Comparison of ENCODE assay signal across 23 cellular contexts in the genomic region with DNA sequence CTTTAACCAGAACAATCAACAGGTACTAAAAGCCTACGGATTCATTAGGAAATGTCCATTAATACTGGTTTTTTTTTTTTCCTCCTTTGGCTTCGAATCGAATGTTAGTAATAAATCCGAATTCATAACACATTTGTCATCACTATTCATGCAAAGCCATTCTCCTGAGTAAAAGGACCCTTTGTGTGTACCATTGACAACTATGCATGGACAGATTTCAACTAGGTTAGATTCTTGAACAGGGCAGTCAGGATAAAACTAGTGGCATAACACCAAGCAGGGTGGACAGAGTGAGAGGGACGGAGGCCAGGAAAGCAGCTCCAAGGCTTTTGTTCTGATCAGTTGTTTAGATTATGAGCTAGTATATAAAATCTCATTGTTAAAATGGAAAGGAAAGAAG.
DNase-seq lines count a peak whose midpoint lies in the region; TF ChIP-seq lines count a peak whose summit lies in the region.
"Had no signal": no experiment of that assay in that cellular context is flagged by ENCODE, and none has a peak within 500 bp of the region (broad histone marks: within the 10 kb centered on the region; RNA-seq: fewer than 3 reads in every experiment).

No MANE protein-coding gene starts in this region.

- H3K36me3 ChIP-seq in mammary epithelial cell (ENCODE audit: insufficient read depth, low read length) (no peaks in the 10 kb centered on the region), ascending aorta (no peaks in the 10 kb centered on the region)
- H3K36me3 ChIP-seq: BLaER1 had no signal

- no peaks in the 10 kb centered on the region for H3K9me3 ChIP-seq in mammary epithelial cell (replicated peaks; ENCODE audit: insufficient read depth, low read length)
- H3K9me3 ChIP-seq in ascending aorta: no peaks in the 10 kb centered on the region
- H3K9me3 ChIP-seq: BLaER1 had no signal

- dilution Hi-C loops in mammary epithelial cell (cut with HindIII; ENCODE audit: low sequenced_read_pairs): no loop called here

- H3K4me1 ChIP-seq in mammary epithelial cell (ENCODE audit: insufficient read depth, low read length) (peaks cover 24% of the 10 kb centered on the region), ascending aorta (no peaks in the 10 kb centered on the region)
- H3K4me1 ChIP-seq: BLaER1 had no signal

- H3K27me3 Mint-ChIP-seq in MCF 10A (ENCODE audit: insufficient read depth, unreplicated experiment): no peaks in the 10 kb centered on the region
- H3K27me3 Mint-ChIP-seq: CD4-positive, alpha-beta T cell had no signal

- TF ChIP-seq CTCF in mammary epithelial cell (conservative IDR thresholded peaks at IDR 0.05 in 1 of 2, IDR thresholded peaks at IDR 0.05 in 1 of 2; ENCODE audit: extremely low read depth in 1 of 2, insufficient read depth in 1 of 2, low read depth in 1 of 2, low read length in 2 of 2): no peak
- TF ChIP-seq CTCF in MCF 10A (IDR thresholded peaks at IDR 0.05; ENCODE audit: unreplicated experiment): no peak
- TF ChIP-seq CTCF in ascending aorta (IDR thresholded peaks at IDR 0.05): no peak

- CTCF ChIA-PET in mammary epithelial cell (lab: Charles Lee; ENCODE audit: low non-redundant PET): no interaction called here
- CTCF ChIA-PET in MCF 10A (lab: Yijun Ruan, JAX): interaction anchor here (0.6 to 1.1 kb wide), 4 partner anchors 16 to 411 kb away, joined by 3 to 4 read pairs (median 3); no protein-coding TSS in a partner anchor

- no peak overlapping the region for H3K27ac Mint-ChIP-seq in MCF 10A (ENCODE audit: low read depth, unreplicated experiment)
- H3K27ac Mint-ChIP-seq: CD4-positive, alpha-beta T cell had no signal

- H4K20me1 ChIP-seq in mammary epithelial cell (ENCODE audit: insufficient read depth, low read length): no peaks in the 10 kb centered on the region
- H4K20me1 ChIP-seq: BLaER1 had no signal

- H3K27ac ChIP-seq in mammary epithelial cell (ENCODE audit: insufficient read depth, low read depth, low read length) (peak overlapping the region; percentile 62), ascending aorta (no peak overlapping the region)
- H3K27ac ChIP-seq: 22Rv1, BLaER1 had no signal

- H3K9me3 Mint-ChIP-seq in MCF 10A (ENCODE audit: unreplicated experiment): no peaks in the 10 kb centered on the region
- H3K9me3 Mint-ChIP-seq: CD4-positive, alpha-beta T cell had no signal

- 1% methylated on average over 5 of the region's 5 CpGs for WGBS in mammary epithelial cell (ENCODE audit: low coverage, missing lambda C conversion rate)

- H3K4me2 ChIP-seq in mammary epithelial cell (ENCODE audit: insufficient read depth, low read depth, low read length): peak overlapping the region; percentile 79
- H3K4me2 ChIP-seq: BLaER1 had no signal

- no peaks in the 10 kb centered on the region for H3K4me1 Mint-ChIP-seq in MCF 10A (ENCODE audit: insufficient read depth, unreplicated experiment)

- intact Hi-C loops in mammary epithelial cell (cut with micrococcal nuclease): no loop called here
- intact Hi-C loops in MCF 10A (cut with micrococcal nuclease): no loop called here
- intact Hi-C loops in ascending aorta (cut with DNase I): no loop called here

- POLR2A ChIA-PET in MCF 10A (lab: Yijun Ruan, JAX): interaction anchor here (0.6 kb wide), 1 partner anchor 325 kb away, joined by 4 read pairs; no protein-coding TSS in a partner anchor

- DNase-seq in mammary epithelial cell: peak; percentile 80
- no peak for DNase-seq in MCF 10A (ENCODE audit: unreplicated experiment)
- peak; percentile 34 for DNase-seq in SK-MEL-5 (ENCODE audit: low read depth, low spot score)
- DNase-seq in globus pallidus (ENCODE audit: low spot score): peak; percentile 4
- no peak for DNase-seq in NCI-H69 (lab: John Stamatoyannopoulos, UW)
- no peak for DNase-seq in activated CD4-positive, alpha-beta T cell treated with anti-CD3 and anti-CD28 coated beads, Interleukin-2, amount 50 U/mL, for 4 hours
- DNase-seq in ascending aorta (ENCODE audit: low spot score in 2 of 2): no peak
- DNase-seq in activated CD4-positive, alpha-beta T cell treated with anti-CD3 and anti-CD28 coated beads for 4 hours: no peak
- DNase-seq: ACHN; Calu3; CD4-positive, alpha-beta T cell; GF-D8; KBM-7; NCI-H1105; NCI-H146; NCI-H2029 treated with DMSO at 0.1 percent for 48 hours; NCI-H226; NCI-H510A treated with DMSO at 0.1 percent for 48 hours; NCI-H774; NK-92 treated with Interleukin-12 subunit alpha and Interleukin-12 subunit beta, amount 100 ng/mL, for 24 hours; Right ventricle myocardium superior had no signal

- no TSS peak for BruUV-seq in mammary epithelial cell (replicated peaks; lab: Mats Ljungman, UMichigan)
- BruUV-seq in MCF 10A (replicated peaks; lab: Mats Ljungman, UMichigan): no TSS peak

- no peak overlapping the region for H3K4me3 Mint-ChIP-seq in MCF 10A (ENCODE audit: unreplicated experiment)
- H3K4me3 Mint-ChIP-seq: CD4-positive, alpha-beta T cell had no signal

- H3K27me3 ChIP-seq in mammary epithelial cell (ENCODE audit: insufficient read depth, low read length): no peaks in the 10 kb centered on the region
- H3K27me3 ChIP-seq in ascending aorta: no peaks in the 10 kb centered on the region
- H3K27me3 ChIP-seq: BLaER1 had no signal

- H2AFZ ChIP-seq in mammary epithelial cell (ENCODE audit: low read depth, low read length): peak overlapping the region; percentile 80

- peak overlapping the region in 1 of 3 experiments; percentile 14 for H3K4me3 ChIP-seq in mammary epithelial cell (replicated peaks in 1 of 3; ENCODE audit: insufficient read depth in 1 of 3, low read depth in 2 of 3, low read length in 3 of 3)
- no peak overlapping the region for H3K4me3 ChIP-seq in ascending aorta
- H3K4me3 ChIP-seq: BLaER1 had no signal

- no peak overlapping the region for H3K9ac ChIP-seq in mammary epithelial cell (ENCODE audit: insufficient read depth, low read length)
- H3K9ac ChIP-seq: BLaER1 had no signal

- no peaks in the 10 kb centered on the region for H3K79me2 ChIP-seq in mammary epithelial cell (ENCODE audit: insufficient read depth, low read length)

- no peaks in the 10 kb centered on the region for H3K36me3 Mint-ChIP-seq in MCF 10A (ENCODE audit: insufficient read depth, unreplicated experiment)

- in situ Hi-C loops in mammary epithelial cell (cut with MboI; ENCODE audit: low sequenced_read_pairs in 2 of 2) (no loop called here), SK-MEL-5 (cut with HindIII; ENCODE audit: low pct_unique_long_range_greater_than_20kb, low sequenced_read_pairs) (no loop called here)

Comparison
In these comparisons a context has a peak if more than half of its experiments do, and no peak if none do; other contexts are left out.
1. DNase-seq: peak in mammary epithelial cell (single experiment), SK-MEL-5 (single experiment) and globus pallidus (single experiment); none in MCF 10A (single experiment), NCI-H69 (single experiment), activated CD4-positive, alpha-beta T cell treated with anti-CD3 and anti-CD28 coated beads, Interleukin-2, amount 50 U/mL, for 4 hours (0 of 2), ascending aorta (0 of 2) and activated CD4-positive, alpha-beta T cell treated with anti-CD3 and anti-CD28 coated beads for 4 hours (0 of 2).